10 cellular contexts compared by ENCODE assay signal in genomic region chr9:15349892-15350761, GRCh38. TPM values are rescaled to one million over a fixed set of nuclear protein-coding genes. Genes with fewer than 3 reads are reported as not detected.
A peak's percentile ranks its signal among the peaks of the same experiment; 100 is the strongest.
DNase-seq lines count a peak whose midpoint lies in the region; TF ChIP-seq lines count a peak whose summit lies in the region.
"Had no signal": no experiment of that assay in that cellular context is flagged by ENCODE, and none has a peak within 500 bp of the region (broad histone marks: within the 10 kb centered on the region; RNA-seq: fewer than 3 reads in every experiment).

No MANE protein-coding gene starts in this region.

- H3K4me3 ChIP-seq in mammary epithelial cell (replicated peaks in 1 of 3; ENCODE audit: insufficient read depth in 1 of 3, low read depth in 2 of 3, low read length in 3 of 3) (no peak overlapping the region), Karpas-422 (ENCODE audit: low read length) (no peak overlapping the region), HAP-1 (no peak overlapping the region)

- no peaks in the 10 kb centered on the region for H3K9me2 ChIP-seq in Karpas-422 (replicated peaks; ENCODE audit: insufficient read depth, low read length)

- no peak overlapping the region for H3K4me2 ChIP-seq in mammary epithelial cell (ENCODE audit: insufficient read depth, low read depth, low read length)
- H3K4me2 ChIP-seq in Karpas-422 (ENCODE audit: low read depth, low read length, poor library complexity, severe bottlenecking) = no peak overlapping the region

- H3K36me3 ChIP-seq in mammary epithelial cell (ENCODE audit: insufficient read depth, low read length) (no peaks in the 10 kb centered on the region), Karpas-422 (ENCODE audit: insufficient read depth, low read length) (no peaks in the 10 kb centered on the region), HAP-1 (replicated peaks) (no peaks in the 10 kb centered on the region)

- no peaks in the 10 kb centered on the region for H3K4me1 ChIP-seq in mammary epithelial cell (ENCODE audit: insufficient read depth, low read length)
- no peaks in the 10 kb centered on the region for H3K4me1 ChIP-seq in Karpas-422 (ENCODE audit: low read length)
- peaks cover 5% of the 10 kb centered on the region for H3K4me1 ChIP-seq in HAP-1

- no TSS peak for BruUV-seq in mammary epithelial cell (replicated peaks; lab: Mats Ljungman, UMichigan)

- H3K9me3 ChIP-seq in mammary epithelial cell (replicated peaks; ENCODE audit: insufficient read depth, low read length) (no peaks in the 10 kb centered on the region), Karpas-422 (ENCODE audit: low read length) (no peaks in the 10 kb centered on the region), HAP-1 (no peaks in the 10 kb centered on the region)

- H3K27ac ChIP-seq in mammary epithelial cell (ENCODE audit: insufficient read depth, low read depth, low read length) = no peak overlapping the region
- H3K27ac ChIP-seq in Karpas-422 (ENCODE audit: low read length) = no peak overlapping the region

- 48% methylated on average over 5 of the region's 7 CpGs for WGBS in mammary epithelial cell (ENCODE audit: low coverage, missing lambda C conversion rate)

- intact Hi-C loops in mammary epithelial cell (cut with micrococcal nuclease) = no loop called here

- no peak for TF ChIP-seq CTCF in mammary epithelial cell (conservative IDR thresholded peaks at IDR 0.05 in 1 of 2, IDR thresholded peaks at IDR 0.05 in 1 of 2; ENCODE audit: extremely low read depth in 1 of 2, insufficient read depth in 1 of 2, low read depth in 1 of 2, low read length in 2 of 2)

- peak; percentile 13 to 24 for DNase-seq in activated CD4-positive, alpha-beta T cell treated with anti-CD3 and anti-CD28 coated beads, Interleukin-2, amount 50 U/mL, for 48 hours
- DNase-seq in activated CD4-positive, alpha-beta T cell treated with anti-CD3 and anti-CD28 coated beads for 1 hour = no peak
- DNase-seq in NCI-H2196 (lab: John Stamatoyannopoulos, UW; ENCODE audit: unreplicated experiment) (peak; percentile 84), mammary epithelial cell (peak; percentile 57), epidermal melanocyte (ENCODE audit: insufficient read length, low spot score) (no peak), Karpas-422 (no peak), HAP-1 (ENCODE audit: low spot score in 2 of 2) (no peak)
- peak in 2 of 3 donors; percentile 7 to 8 for DNase-seq in stimulated activated CD4-positive, alpha-beta T cell treated with anti-CD3 and anti-CD28 coated beads, TNF-alpha, amount 100 ng/mL, for 48 hours (ENCODE audit: low read depth in 3 of 3)
- DNase-seq: H7, naive B cell had no signal

- H3K27me3 ChIP-seq in mammary epithelial cell (ENCODE audit: insufficient read depth, low read length) (no peaks in the 10 kb centered on the region), Karpas-422 (ENCODE audit: low read length) (no peaks in the 10 kb centered on the region), HAP-1 (ENCODE audit: low read depth) (no peaks in the 10 kb centered on the region)

- H2AFZ ChIP-seq in mammary epithelial cell (ENCODE audit: low read depth, low read length) = no peak overlapping the region
- no peak overlapping the region for H2AFZ ChIP-seq in Karpas-422 (ENCODE audit: low read length)

- H3K9ac ChIP-seq in mammary epithelial cell (ENCODE audit: insufficient read depth, low read length) = no peak overlapping the region
- no peak overlapping the region for H3K9ac ChIP-seq in Karpas-422 (ENCODE audit: low read length)

- no peaks in the 10 kb centered on the region for H4K20me1 ChIP-seq in mammary epithelial cell (ENCODE audit: insufficient read depth, low read length)
- H4K20me1 ChIP-seq in Karpas-422 (ENCODE audit: insufficient read depth, low read depth, low read length) = no peaks in the 10 kb centered on the region

- H3K79me2 ChIP-seq in mammary epithelial cell (ENCODE audit: insufficient read depth, low read length) (no peaks in the 10 kb centered on the region), Karpas-422 (ENCODE audit: low read length) (no peaks in the 10 kb centered on the region)

- in situ Hi-C loops in mammary epithelial cell (cut with MboI; ENCODE audit: low sequenced_read_pairs in 2 of 2) = no loop called here
- in situ Hi-C loops in HAP-1 (cut with MboI; ENCODE audit: low sequenced_read_pairs) = no loop called here

- dilution Hi-C loops in mammary epithelial cell (cut with HindIII; ENCODE audit: low sequenced_read_pairs) = no loop called here

- CTCF ChIA-PET in mammary epithelial cell (lab: Charles Lee; ENCODE audit: low non-redundant PET) = no interaction called here

RNA-seq across cellular contexts. Expression of gene TTC39B, which starts 43.1 kb away (rescaled TPM):
- 10 to 100 TPM; 25.5 to 26.0 TPM for total RNA-seq in mammary epithelial cell
- polyA plus RNA-seq in mammary epithelial cell = 5.6 TPM
- 28.6 TPM for polyA minus RNA-seq in mammary epithelial cell
- total RNA-seq in Karpas-422 (2014; rRNA removed; shearing (Covaris generic); ENCODE audit: low replicate concordance) = 0.04 TPM in 2 replicates

Comparison
In these comparisons a context has a peak if more than half of its experiments do, and no peak if none do; other contexts are left out.
1. DNase-seq: peak in activated CD4-positive, alpha-beta T cell treated with anti-CD3 and anti-CD28 coated beads, Interleukin-2, amount 50 U/mL, for 48 hours (2 of 2), NCI-H2196 (single experiment), mammary epithelial cell (single experiment) and stimulated activated CD4-positive, alpha-beta T cell treated with anti-CD3 and anti-CD28 coated beads, TNF-alpha, amount 100 ng/mL, for 48 hours (2 of 3); none in activated CD4-positive, alpha-beta T cell treated with anti-CD3 and anti-CD28 coated beads for 1 hour (single experiment), epidermal melanocyte (single experiment), Karpas-422 (single experiment) and HAP-1 (0 of 2).
2. RNA of gene TTC39B, which starts 43.1 kb away (total RNA-seq): 25.5 to 26.0 TPM in mammary epithelial cell; 0.04 TPM in Karpas-422; every median in the first group is over 10 times any median in the second.